In genomic region chr6:159970659-159971063, GRCh38 we compare ENCODE assay signal across 1 cellular context.
TF ChIP-seq lines count a peak whose summit lies in the region.

No MANE protein-coding gene starts in this region.

TF ChIP-seq in HepG2, 621 proteins besides CTCF, POLR2A, EP300 and RAD21 (continued from another document and continues in another):
- peak; percentile 19; the same call in 1 of the 2 replicates for TF ChIP-seq SP5 (CRISPR knock-in tag; IDR thresholded peaks at IDR 0.05; ENCODE audit: borderline replicate concordance, low read depth)
- 0 out of 2 replicates have a peak, but pooled peaks have one; percentile 40 for TF ChIP-seq CSRNP1 (CRISPR knock-in tag; IDR thresholded peaks at IDR 0.05)
- no peak for TF ChIP-seq ATF1 (CRISPR knock-in tag; IDR thresholded peaks at IDR 0.05)
- TF ChIP-seq TOPORS (CRISPR knock-in tag; IDR thresholded peaks at IDR 0.05) = 0 out of 2 replicates have a peak, but pooled peaks have one; percentile 37
- no peak for TF ChIP-seq ZNF563 (CRISPR knock-in tag; IDR thresholded peaks at IDR 0.05)
- TF ChIP-seq MYC (CRISPR knock-in tag; IDR thresholded peaks at IDR 0.05; ENCODE audit: borderline replicate concordance) = no peak
- TF ChIP-seq NBN (conservative IDR thresholded peaks at IDR 0.05) = no peak
- 0 out of 2 replicates have a peak, but pooled peaks have one; percentile 56 for TF ChIP-seq TGIF2 (CRISPR knock-in tag; IDR thresholded peaks at IDR 0.05)
- TF ChIP-seq ZFYVE20 (CRISPR knock-in tag; IDR thresholded peaks at IDR 0.05; ENCODE audit: borderline replicate concordance, low read depth) = no peak
- TF ChIP-seq PHB2 (IDR thresholded peaks at IDR 0.05; ENCODE audit: partially characterized antibody) = no peak
- no peak for TF ChIP-seq IKZF5 (CRISPR knock-in tag; IDR thresholded peaks at IDR 0.05)
- TF ChIP-seq GABPB1 (CRISPR knock-in tag; IDR thresholded peaks at IDR 0.05) = 0 out of 2 replicates have a peak, but pooled peaks have one; percentile 14
- TF ChIP-seq RBM39 (IDR thresholded peaks at IDR 0.05; ENCODE audit: low read depth, low read length, poor library complexity, severe bottlenecking) = no peak
- no peak for TF ChIP-seq THAP11 (CRISPR knock-in tag; IDR thresholded peaks at IDR 0.05)
- TF ChIP-seq ZNF451 (CRISPR knock-in tag; IDR thresholded peaks at IDR 0.05) = no peak
- TF ChIP-seq KLF12 (CRISPR knock-in tag; IDR thresholded peaks at IDR 0.05; ENCODE audit: borderline replicate concordance) = no peak
- 0 out of 2 replicates have a peak, but pooled peaks have one; percentile 46 for TF ChIP-seq SAP130 (CRISPR knock-in tag; IDR thresholded peaks at IDR 0.05; ENCODE audit: low read depth)
- 0 out of 2 replicates have a peak, but pooled peaks have one; percentile 23 for TF ChIP-seq ZFY (CRISPR knock-in tag; IDR thresholded peaks at IDR 0.05)
- 0 out of 2 replicates have a peak, but pooled peaks have one; percentile 48 for TF ChIP-seq ZNF354B (CRISPR knock-in tag; IDR thresholded peaks at IDR 0.05)
- TF ChIP-seq ZNF577 (CRISPR knock-in tag; IDR thresholded peaks at IDR 0.05; ENCODE audit: borderline replicate concordance, low read depth) = no peak
- peak; percentile 72; the same call in 1 of the 2 replicates for TF ChIP-seq ARID2 (CRISPR knock-in tag; IDR thresholded peaks at IDR 0.05; ENCODE audit: borderline replicate concordance)
- TF ChIP-seq TARDBP (CRISPR knock-in tag; IDR thresholded peaks at IDR 0.05) = peak; percentile 50; the same call in 1 of the 2 replicates
- TF ChIP-seq, protein P1, sequence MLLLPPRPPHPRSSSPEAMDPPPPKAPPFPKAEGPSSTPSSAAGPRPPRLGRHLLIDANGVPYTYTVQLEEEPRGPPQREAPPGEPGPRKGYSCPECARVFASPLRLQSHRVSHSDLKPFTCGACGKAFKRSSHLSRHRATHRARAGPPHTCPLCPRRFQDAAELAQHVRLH (CRISPR knock-in tag; IDR thresholded peaks at IDR 0.05; ENCODE audit: borderline replicate concordance, low read depth) = no peak
- TF ChIP-seq AHR (CRISPR knock-in tag; IDR thresholded peaks at IDR 0.05) = no peak
- TF ChIP-seq ZNF562 (CRISPR knock-in tag; IDR thresholded peaks at IDR 0.05; ENCODE audit: borderline replicate concordance) = no peak
- TF ChIP-seq ZFP36 (IDR thresholded peaks at IDR 0.05; ENCODE audit: borderline replicate concordance, low read depth, low read length, partially characterized antibody) = no peak
- 0 out of 2 replicates have a peak, but pooled peaks have one; percentile 25 for TF ChIP-seq ZNF879 (CRISPR knock-in tag; IDR thresholded peaks at IDR 0.05)
- TF ChIP-seq, protein P2, sequence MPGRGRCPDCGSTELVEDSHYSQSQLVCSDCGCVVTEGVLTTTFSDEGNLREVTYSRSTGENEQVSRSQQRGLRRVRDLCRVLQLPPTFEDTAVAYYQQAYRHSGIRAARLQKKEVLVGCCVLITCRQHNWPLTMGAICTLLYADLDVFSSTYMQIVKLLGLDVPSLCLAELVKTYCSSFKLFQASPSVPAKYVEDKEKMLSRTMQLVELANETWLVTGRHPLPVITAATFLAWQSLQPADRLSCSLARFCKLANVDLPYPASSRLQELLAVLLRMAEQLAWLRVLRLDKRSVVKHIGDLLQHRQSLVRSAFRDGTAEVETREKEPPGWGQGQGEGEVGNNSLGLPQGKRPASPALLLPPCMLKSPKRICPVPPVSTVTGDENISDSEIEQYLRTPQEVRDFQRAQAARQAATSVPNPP (CRISPR knock-in tag; IDR thresholded peaks at IDR 0.05) = 0 out of 2 replicates have a peak, but pooled peaks have one; percentile 50
- TF ChIP-seq ZNF44 (CRISPR knock-in tag; IDR thresholded peaks at IDR 0.05) = no peak
- TF ChIP-seq ARNT (IDR thresholded peaks at IDR 0.05) = no peak
- TF ChIP-seq, protein P3, sequence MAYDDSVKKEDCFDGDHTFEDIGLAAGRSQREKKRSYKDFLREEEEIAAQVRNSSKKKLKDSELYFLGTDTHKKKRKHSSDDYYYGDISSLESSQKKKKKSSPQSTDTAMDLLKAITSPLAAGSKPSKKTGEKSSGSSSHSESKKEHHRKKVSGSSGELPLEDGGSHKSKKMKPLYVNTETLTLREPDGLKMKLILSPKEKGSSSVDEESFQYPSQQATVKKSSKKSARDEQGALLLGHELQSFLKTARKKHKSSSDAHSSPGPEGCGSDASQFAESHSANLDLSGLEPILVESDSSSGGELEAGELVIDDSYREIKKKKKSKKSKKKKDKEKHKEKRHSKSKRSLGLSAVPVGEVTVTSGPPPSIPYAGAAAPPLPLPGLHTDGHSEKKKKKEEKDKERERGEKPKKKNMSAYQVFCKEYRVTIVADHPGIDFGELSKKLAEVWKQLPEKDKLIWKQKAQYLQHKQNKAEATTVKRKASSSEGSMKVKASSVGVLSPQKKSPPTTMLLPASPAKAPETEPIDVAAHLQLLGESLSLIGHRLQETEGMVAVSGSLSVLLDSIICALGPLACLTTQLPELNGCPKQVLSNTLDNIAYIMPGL (CRISPR knock-in tag; IDR thresholded peaks at IDR 0.05; ENCODE audit: borderline replicate concordance in 1 of 2, low read depth in 1 of 2) = 0 out of 4 replicates have a peak, but pooled peaks of 1 of the 2 experiments have one; percentile 5
- TF ChIP-seq, protein P4, sequence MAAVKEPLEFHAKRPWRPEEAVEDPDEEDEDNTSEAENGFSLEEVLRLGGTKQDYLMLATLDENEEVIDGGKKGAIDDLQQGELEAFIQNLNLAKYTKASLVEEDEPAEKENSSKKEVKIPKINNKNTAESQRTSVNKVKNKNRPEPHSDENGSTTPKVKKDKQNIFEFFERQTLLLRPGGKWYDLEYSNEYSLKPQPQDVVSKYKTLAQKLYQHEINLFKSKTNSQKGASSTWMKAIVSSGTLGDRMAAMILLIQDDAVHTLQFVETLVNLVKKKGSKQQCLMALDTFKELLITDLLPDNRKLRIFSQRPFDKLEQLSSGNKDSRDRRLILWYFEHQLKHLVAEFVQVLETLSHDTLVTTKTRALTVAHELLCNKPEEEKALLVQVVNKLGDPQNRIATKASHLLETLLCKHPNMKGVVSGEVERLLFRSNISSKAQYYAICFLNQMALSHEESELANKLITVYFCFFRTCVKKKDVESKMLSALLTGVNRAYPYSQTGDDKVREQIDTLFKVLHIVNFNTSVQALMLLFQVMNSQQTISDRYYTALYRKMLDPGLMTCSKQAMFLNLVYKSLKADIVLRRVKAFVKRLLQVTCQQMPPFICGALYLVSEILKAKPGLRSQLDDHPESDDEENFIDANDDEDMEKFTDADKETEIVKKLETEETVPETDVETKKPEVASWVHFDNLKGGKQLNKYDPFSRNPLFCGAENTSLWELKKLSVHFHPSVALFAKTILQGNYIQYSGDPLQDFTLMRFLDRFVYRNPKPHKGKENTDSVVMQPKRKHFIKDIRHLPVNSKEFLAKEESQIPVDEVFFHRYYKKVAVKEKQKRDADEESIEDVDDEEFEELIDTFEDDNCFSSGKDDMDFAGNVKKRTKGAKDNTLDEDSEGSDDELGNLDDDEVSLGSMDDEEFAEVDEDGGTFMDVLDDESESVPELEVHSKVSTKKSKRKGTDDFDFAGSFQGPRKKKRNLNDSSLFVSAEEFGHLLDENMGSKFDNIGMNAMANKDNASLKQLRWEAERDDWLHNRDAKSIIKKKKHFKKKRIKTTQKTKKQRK (IDR thresholded peaks at IDR 0.05; ENCODE audit: low read length) = no peak
- TF ChIP-seq MTA3 (CRISPR knock-in tag; IDR thresholded peaks at IDR 0.05) = no peak
- TF ChIP-seq DPF2 (CRISPR knock-in tag; IDR thresholded peaks at IDR 0.05; ENCODE audit: borderline replicate concordance, low read depth) = no peak
- TF ChIP-seq ZBTB38 (CRISPR knock-in tag; IDR thresholded peaks at IDR 0.05) = peak; percentile 86
- 0 out of 2 replicates have a peak, but pooled peaks have one; percentile 36 for TF ChIP-seq ZMAT3 (CRISPR knock-in tag; conservative IDR thresholded peaks at IDR 0.05)
- TF ChIP-seq PREB (CRISPR knock-in tag; IDR thresholded peaks at IDR 0.05) = no peak
- TF ChIP-seq HOMEZ (CRISPR knock-in tag; IDR thresholded peaks at IDR 0.05; ENCODE audit: low read depth) = peak; percentile 16; the same call in 1 of the 2 replicates
- no peak for TF ChIP-seq TBX2 (CRISPR knock-in tag; IDR thresholded peaks at IDR 0.05; ENCODE audit: borderline replicate concordance)
- TF ChIP-seq SETDB1 (CRISPR knock-in tag; IDR thresholded peaks at IDR 0.05; ENCODE audit: borderline replicate concordance) = no peak
- TF ChIP-seq HNRNPH1 (optimal IDR thresholded peaks at IDR 0.05; ENCODE audit: low read depth, low read length) = no peak
- TF ChIP-seq, protein P5, sequence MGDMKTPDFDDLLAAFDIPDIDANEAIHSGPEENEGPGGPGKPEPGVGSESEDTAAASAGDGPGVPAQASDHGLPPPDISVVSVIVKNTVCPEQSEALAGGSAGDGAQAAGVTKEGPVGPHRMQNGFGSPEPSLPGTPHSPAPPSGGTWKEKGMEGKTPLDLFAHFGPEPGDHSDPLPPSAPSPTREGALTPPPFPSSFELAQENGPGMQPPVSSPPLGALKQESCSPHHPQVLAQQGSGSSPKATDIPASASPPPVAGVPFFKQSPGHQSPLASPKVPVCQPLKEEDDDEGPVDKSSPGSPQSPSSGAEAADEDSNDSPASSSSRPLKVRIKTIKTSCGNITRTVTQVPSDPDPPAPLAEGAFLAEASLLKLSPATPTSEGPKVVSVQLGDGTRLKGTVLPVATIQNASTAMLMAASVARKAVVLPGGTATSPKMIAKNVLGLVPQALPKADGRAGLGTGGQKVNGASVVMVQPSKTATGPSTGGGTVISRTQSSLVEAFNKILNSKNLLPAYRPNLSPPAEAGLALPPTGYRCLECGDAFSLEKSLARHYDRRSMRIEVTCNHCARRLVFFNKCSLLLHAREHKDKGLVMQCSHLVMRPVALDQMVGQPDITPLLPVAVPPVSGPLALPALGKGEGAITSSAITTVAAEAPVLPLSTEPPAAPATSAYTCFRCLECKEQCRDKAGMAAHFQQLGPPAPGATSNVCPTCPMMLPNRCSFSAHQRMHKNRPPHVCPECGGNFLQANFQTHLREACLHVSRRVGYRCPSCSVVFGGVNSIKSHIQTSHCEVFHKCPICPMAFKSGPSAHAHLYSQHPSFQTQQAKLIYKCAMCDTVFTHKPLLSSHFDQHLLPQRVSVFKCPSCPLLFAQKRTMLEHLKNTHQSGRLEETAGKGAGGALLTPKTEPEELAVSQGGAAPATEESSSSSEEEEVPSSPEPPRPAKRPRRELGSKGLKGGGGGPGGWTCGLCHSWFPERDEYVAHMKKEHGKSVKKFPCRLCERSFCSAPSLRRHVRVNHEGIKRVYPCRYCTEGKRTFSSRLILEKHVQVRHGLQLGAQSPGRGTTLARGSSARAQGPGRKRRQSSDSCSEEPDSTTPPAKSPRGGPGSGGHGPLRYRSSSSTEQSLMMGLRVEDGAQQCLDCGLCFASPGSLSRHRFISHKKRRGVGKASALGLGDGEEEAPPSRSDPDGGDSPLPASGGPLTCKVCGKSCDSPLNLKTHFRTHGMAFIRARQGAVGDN (CRISPR knock-in tag; IDR thresholded peaks at IDR 0.05) = peak; percentile 42
- TF ChIP-seq THAP8 (CRISPR knock-in tag; IDR thresholded peaks at IDR 0.05; ENCODE audit: borderline replicate concordance) = no peak
- no peak for TF ChIP-seq MXD4 (CRISPR knock-in tag; IDR thresholded peaks at IDR 0.05)
- no peak for TF ChIP-seq ZNF274 (CRISPR knock-in tag; IDR thresholded peaks at IDR 0.05)
- no peak for TF ChIP-seq RARA (CRISPR knock-in tag; IDR thresholded peaks at IDR 0.05)
